ENCODE assay signal across 1 cellular context in genomic region chr6:163671791-163672190, GRCh38.
TF ChIP-seq lines count a peak whose summit lies in the region.

No MANE protein-coding gene starts in this region.

TF ChIP-seq in K562, 482 proteins besides CTCF, POLR2A, EP300 and RAD21 (continued from another document):
- TF ChIP-seq, protein P1, sequence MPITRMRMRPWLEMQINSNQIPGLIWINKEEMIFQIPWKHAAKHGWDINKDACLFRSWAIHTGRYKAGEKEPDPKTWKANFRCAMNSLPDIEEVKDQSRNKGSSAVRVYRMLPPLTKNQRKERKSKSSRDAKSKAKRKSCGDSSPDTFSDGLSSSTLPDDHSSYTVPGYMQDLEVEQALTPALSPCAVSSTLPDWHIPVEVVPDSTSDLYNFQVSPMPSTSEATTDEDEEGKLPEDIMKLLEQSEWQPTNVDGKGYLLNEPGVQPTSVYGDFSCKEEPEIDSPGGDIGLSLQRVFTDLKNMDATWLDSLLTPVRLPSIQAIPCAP (CRISPR knock-in tag; IDR thresholded peaks at IDR 0.05; ENCODE audit: borderline replicate concordance) = no peak
- TF ChIP-seq, protein P2, sequence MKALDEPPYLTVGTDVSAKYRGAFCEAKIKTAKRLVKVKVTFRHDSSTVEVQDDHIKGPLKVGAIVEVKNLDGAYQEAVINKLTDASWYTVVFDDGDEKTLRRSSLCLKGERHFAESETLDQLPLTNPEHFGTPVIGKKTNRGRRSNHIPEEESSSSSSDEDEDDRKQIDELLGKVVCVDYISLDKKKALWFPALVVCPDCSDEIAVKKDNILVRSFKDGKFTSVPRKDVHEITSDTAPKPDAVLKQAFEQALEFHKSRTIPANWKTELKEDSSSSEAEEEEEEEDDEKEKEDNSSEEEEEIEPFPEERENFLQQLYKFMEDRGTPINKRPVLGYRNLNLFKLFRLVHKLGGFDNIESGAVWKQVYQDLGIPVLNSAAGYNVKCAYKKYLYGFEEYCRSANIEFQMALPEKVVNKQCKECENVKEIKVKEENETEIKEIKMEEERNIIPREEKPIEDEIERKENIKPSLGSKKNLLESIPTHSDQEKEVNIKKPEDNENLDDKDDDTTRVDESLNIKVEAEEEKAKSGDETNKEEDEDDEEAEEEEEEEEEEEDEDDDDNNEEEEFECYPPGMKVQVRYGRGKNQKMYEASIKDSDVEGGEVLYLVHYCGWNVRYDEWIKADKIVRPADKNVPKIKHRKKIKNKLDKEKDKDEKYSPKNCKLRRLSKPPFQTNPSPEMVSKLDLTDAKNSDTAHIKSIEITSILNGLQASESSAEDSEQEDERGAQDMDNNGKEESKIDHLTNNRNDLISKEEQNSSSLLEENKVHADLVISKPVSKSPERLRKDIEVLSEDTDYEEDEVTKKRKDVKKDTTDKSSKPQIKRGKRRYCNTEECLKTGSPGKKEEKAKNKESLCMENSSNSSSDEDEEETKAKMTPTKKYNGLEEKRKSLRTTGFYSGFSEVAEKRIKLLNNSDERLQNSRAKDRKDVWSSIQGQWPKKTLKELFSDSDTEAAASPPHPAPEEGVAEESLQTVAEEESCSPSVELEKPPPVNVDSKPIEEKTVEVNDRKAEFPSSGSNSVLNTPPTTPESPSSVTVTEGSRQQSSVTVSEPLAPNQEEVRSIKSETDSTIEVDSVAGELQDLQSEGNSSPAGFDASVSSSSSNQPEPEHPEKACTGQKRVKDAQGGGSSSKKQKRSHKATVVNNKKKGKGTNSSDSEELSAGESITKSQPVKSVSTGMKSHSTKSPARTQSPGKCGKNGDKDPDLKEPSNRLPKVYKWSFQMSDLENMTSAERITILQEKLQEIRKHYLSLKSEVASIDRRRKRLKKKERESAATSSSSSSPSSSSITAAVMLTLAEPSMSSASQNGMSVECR (CRISPR knock-in tag; IDR thresholded peaks at IDR 0.05) = no peak
